5 cellular contexts compared by ENCODE assay signal in genomic region chr3:39415302-39415701, GRCh38. TPM values are rescaled to one million over a fixed set of nuclear protein-coding genes. Genes with fewer than 3 reads are reported as not detected.
"Had no signal": no experiment of that assay in that cellular context is flagged by ENCODE, and none has a peak within 500 bp of the region (broad histone marks: within the 10 kb centered on the region; RNA-seq: fewer than 3 reads in every experiment).

No MANE protein-coding gene starts in this region.

RNA-seq across cellular contexts. Expression of gene MOBP, which starts 52.2 kb away (rescaled TPM):
- polyA plus RNA-seq: foreskin keratinocyte; heart left ventricle; immature natural killer cell; naive thymus-derived CD4-positive, alpha-beta T cell; pancreas had no signal
